Comparison of ENCODE assay signal across 34 cellular contexts in the genomic region with DNA sequence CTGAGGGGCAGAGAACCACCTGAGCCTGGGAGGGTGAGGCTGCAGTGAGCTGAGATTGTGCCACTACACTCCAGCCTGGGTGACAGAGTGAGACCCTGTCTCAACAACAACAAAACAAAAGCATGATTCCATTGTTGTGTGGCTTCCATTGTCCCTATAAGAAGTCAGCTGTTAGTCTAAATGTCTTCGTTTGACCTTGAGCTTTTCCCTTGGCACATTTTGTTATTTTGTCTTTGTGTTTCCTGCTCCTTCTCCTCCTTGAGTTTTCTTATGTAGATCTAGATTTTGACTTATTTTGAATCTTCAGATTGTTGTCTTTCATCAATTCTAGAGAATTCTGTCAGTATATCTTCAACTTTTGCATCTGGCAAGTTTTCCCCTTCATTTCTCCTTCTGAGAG.
"Had no signal": no experiment of that assay in that cellular context is flagged by ENCODE, and none has a peak within 500 bp of the region (broad histone marks: within the 10 kb centered on the region; RNA-seq: fewer than 3 reads in every experiment).

No MANE protein-coding gene starts in this region.

- FAIRE-seq: astrocyte, TTC549 had no signal

- ATAC-seq: activated CD4-positive, CD25-positive, alpha-beta regulatory T cell treated with anti-CD3 and anti-CD28 coated beads, Interleukin-2, amount 50 U/mL, for 24 hours; activated CD8-positive, alpha-beta T cell treated with anti-CD3 and anti-CD28 coated beads for 36 hours; activated naive CD4-positive, alpha-beta T cell treated with anti-CD3 and anti-CD28 coated beads, Interleukin-2, amount 50 U/mL, for 72 hours; activated T-cell treated with anti-CD3 and anti-CD28 coated beads, Interleukin-2, amount 50 U/mL, for 4 hours; body of pancreas had no signal

- H3K4me1 Mint-ChIP-seq: activated CD4-positive, alpha-beta T cell treated with anti-CD3 and anti-CD28 coated beads, Interleukin-2, amount 10 ng/mL, durations not matched to agents 24 days and 14 days; activated naive CD8-positive, alpha-beta T cell treated with anti-CD3 and anti-CD28 coated beads for 36 hours had no signal

- H3K36me3 ChIP-seq: adrenal gland, brain microvascular endothelial cell, breast epithelium had no signal

- H3K27ac Mint-ChIP-seq: activated CD4-positive, alpha-beta memory T cell treated with anti-CD3 and anti-CD28 coated beads for 36 hours; activated CD4-positive, alpha-beta T cell treated with anti-CD3 and anti-CD28 coated beads, Interleukin-2, amount 10 ng/mL, durations not matched to agents 24 days and 14 days; activated CD8-positive, alpha-beta T cell treated with anti-CD3 and anti-CD28 coated beads for 36 hours; activated naive CD4-positive, alpha-beta T cell treated with anti-CD3 and anti-CD28 coated beads for 36 hours; activated naive CD4-positive, alpha-beta T cell treated with anti-CD3 and anti-CD28 coated beads, Interleukin-2, amount 50 U/mL, for 72 hours; activated naive CD8-positive, alpha-beta T cell treated with anti-CD3 and anti-CD28 coated beads for 36 hours; activated T-helper 2 cell treated with anti-CD3 and anti-CD28 coated beads, Interferon-gamma antibody, Interleukin-2, Interleukin-4, amounts not matched to agents 10 μg/mL and 5 μg/mL and 100 μg/mL, durations not matched to agents 14 hours and 24 hours and 36 hours; T-helper 1 cell treated with Interleukin-12 subunit alpha and Interleukin-12 subunit beta and Interleukin-4 antibody, amounts not matched to agents 30 μg/mL and 1 μg/mL, for 36 hours; T-helper 2 cell treated with Interferon-gamma antibody and Interleukin-4, amounts not matched to agents 5 μg/mL and 100 μg/mL, for 36 hours had no signal

- H3K27me3 ChIP-seq: adrenal gland, body of pancreas, brain microvascular endothelial cell, breast epithelium had no signal

- DNase-seq: activated CD4-positive, alpha-beta memory T cell treated with anti-CD3 and anti-CD28 coated beads for 36 hours; activated CD4-positive, alpha-beta T cell treated with anti-CD3 and anti-CD28 coated beads for 4 hours; activated CD4-positive, alpha-beta T cell treated with anti-CD3 and anti-CD28 coated beads, Interleukin-2, amount 10 ng/mL, durations not matched to agents 24 days and 14 days; activated CD4-positive, alpha-beta T cell treated with anti-CD3 and anti-CD28 coated beads, Interleukin-2, amount 50 U/mL, for 1 hour; activated CD4-positive, alpha-beta T cell treated with anti-CD3 and anti-CD28 coated beads, Interleukin-2, amount 50 U/mL, for 4 hours; activated CD4-positive, CD25-positive, alpha-beta regulatory T cell; activated CD8-positive, alpha-beta memory T cell treated with anti-CD3 and anti-CD28 coated beads, Interleukin-2, amount 50 U/mL, for 4 hours; activated CD8-positive, alpha-beta T cell treated with anti-CD3 and anti-CD28 coated beads for 36 hours; activated effector memory CD4-positive, alpha-beta T cell treated with anti-CD3 and anti-CD28 coated beads, Interleukin-2, amount 50 U/mL, for 16 hours; activated gamma-delta T cell treated with Interleukin-2 at 50 U/mL for 16 hours; activated naive CD4-positive, alpha-beta T cell; activated naive CD4-positive, alpha-beta T cell treated with anti-CD3 and anti-CD28 coated beads for 36 hours; activated naive CD4-positive, alpha-beta T cell treated with anti-CD3 and anti-CD28 coated beads, Interleukin-2, amount 50 U/mL, for 16 hours; activated naive CD8-positive, alpha-beta T cell treated with anti-CD3 and anti-CD28 coated beads for 36 hours; activated T-cell treated with anti-CD3 and anti-CD28 coated beads for 4 hours; activated T-cell treated with anti-CD3 and anti-CD28 coated beads, Interleukin-2, amount 50 U/mL, for 1 hour; activated T-cell treated with anti-CD3 and anti-CD28 coated beads, Interleukin-2, amount 50 U/mL, for 4 hours; adrenal gland; amniotic stem cell; body of pancreas; brain microvascular endothelial cell; central memory CD4-positive, alpha-beta T cell; T-helper 1 cell; T-helper 2 cell; T-helper 9 cell had no signal

- H3K4me3 ChIP-seq: adrenal gland, body of pancreas, breast epithelium had no signal

- H3K36me3 Mint-ChIP-seq: activated CD4-positive, alpha-beta memory T cell treated with anti-CD3 and anti-CD28 coated beads for 36 hours had no signal

- H3K27ac ChIP-seq: adrenal gland, body of pancreas, brain microvascular endothelial cell, breast epithelium, VCaP had no signal

- H3K27me3 Mint-ChIP-seq: activated CD4-positive, alpha-beta T cell treated with anti-CD3 and anti-CD28 coated beads, Interleukin-2, amount 10 ng/mL, durations not matched to agents 24 days and 14 days had no signal

- H3K4me3 Mint-ChIP-seq: activated CD4-positive, alpha-beta memory T cell treated with anti-CD3 and anti-CD28 coated beads for 36 hours; activated CD4-positive, alpha-beta T cell treated with anti-CD3 and anti-CD28 coated beads, Interleukin-2, amount 10 ng/mL, durations not matched to agents 24 days and 14 days; activated CD8-positive, alpha-beta T cell treated with anti-CD3 and anti-CD28 coated beads for 36 hours; activated naive CD4-positive, alpha-beta T cell treated with anti-CD3 and anti-CD28 coated beads for 36 hours; activated naive CD8-positive, alpha-beta T cell treated with anti-CD3 and anti-CD28 coated beads for 36 hours; activated T-cell treated with anti-CD3 and anti-CD28 coated beads, Interleukin-2, amount 50 U/mL, for 4 hours; T-helper 1 cell treated with Interleukin-12 subunit alpha and Interleukin-12 subunit beta and Interleukin-4 antibody, amounts not matched to agents 30 μg/mL and 1 μg/mL, for 36 hours; T-helper 2 cell treated with Interferon-gamma antibody and Interleukin-4, amounts not matched to agents 5 μg/mL and 100 μg/mL, for 36 hours had no signal

- H3K4me1 ChIP-seq: adrenal gland, body of pancreas, breast epithelium had no signal
